Comparison of ENCODE assay signal across 1 cellular context in genomic region chr3:47583320-47584075, GRCh38.
TF ChIP-seq lines count a peak whose summit lies in the region.

No MANE protein-coding gene starts in this region.

TF ChIP-seq in GM23338, 12 proteins besides CTCF, POLR2A, EP300 and RAD21:
- TF ChIP-seq STAT1 (IDR thresholded peaks at IDR 0.05; ENCODE audit: unreplicated experiment) (no peak), POLR2AphosphoS5 (IDR thresholded peaks at IDR 0.05; ENCODE audit: low read depth) (peak; percentile 42; the same call in 1 of the 2 replicates)
